6 cellular contexts compared by ENCODE assay signal in genomic region chr1:3567405-3567804, GRCh38.
"Had no signal": no experiment of that assay in that cellular context is flagged by ENCODE, and none has a peak within 500 bp of the region (broad histone marks: within the 10 kb centered on the region; RNA-seq: fewer than 3 reads in every experiment).

No MANE protein-coding gene starts in this region.

- H3K4me2 ChIP-seq: KMS-11 had no signal

- FAIRE-seq: HTR-8/SVneo had no signal

- H3K27ac ChIP-seq: HL-60, KMS-11 had no signal

- H3K9ac ChIP-seq: KMS-11 had no signal

- DNase-seq: IMR-90, KBM-7, KG1 had no signal
